ENCODE assay signal across 10 cellular contexts in the genomic region with DNA sequence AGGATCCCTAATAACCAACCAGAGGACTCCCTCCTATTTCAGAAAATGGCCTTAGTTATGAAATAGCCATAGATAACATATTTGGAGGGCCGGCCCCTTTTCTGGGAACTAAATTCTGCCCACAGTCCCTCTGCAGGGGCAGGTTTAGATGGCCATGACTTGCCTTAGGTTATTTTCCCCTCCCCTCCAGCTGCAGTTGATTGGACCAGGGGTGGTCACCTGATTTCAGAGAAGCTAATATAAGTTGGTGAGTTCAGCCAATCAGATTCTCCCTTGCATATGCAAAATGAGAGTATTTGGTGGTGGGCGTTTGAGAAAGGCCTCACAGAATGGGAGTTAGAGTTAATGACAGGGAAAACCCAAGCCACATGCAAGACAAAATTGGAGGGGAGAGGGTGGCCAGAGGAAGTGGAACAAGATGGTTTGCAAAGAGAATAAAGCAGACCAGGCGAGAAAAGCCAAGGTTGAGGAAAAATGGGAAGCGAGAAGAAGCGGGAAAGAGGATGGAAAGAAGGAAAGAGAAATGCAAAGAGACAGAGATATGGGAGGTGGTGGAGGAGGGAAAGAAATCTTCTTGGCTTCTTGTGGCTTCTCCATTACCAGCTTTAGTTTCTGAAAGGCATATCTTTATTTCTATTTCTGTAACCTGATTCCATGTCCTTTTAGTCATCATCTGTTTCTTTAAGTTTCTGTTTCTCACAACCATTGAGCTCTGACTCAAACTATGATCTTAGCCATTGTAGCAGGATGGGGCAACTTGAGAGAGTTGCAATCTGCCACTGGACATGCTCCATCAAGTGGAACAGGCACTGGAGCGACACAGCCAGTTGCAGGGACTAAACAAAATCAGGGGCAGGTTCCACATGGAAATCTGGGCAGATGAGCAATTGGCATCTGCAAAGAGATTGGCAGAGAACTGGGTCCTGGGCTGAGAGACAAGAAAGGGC.
DNase-seq lines count a peak whose midpoint lies in the region; ATAC-seq, FAIRE-seq and TF ChIP-seq lines count a peak whose summit lies in the region.
"Had no signal": no experiment of that assay in that cellular context is flagged by ENCODE, and none has a peak within 500 bp of the region (broad histone marks: within the 10 kb centered on the region; RNA-seq: fewer than 3 reads in every experiment).

No MANE protein-coding gene starts in this region.

- H3K27ac ChIP-seq in endodermal cell (ENCODE audit: low read depth, low read length) (no peak overlapping the region), left ventricle myocardium inferior (replicated peaks) (no peak overlapping the region), uterus (no peak overlapping the region)
- H3K27ac ChIP-seq: VCaP had no signal

- peaks cover 20% of the 10 kb centered on the region for H3K27me3 Mint-ChIP-seq in endodermal cell (ENCODE audit: insufficient read depth)

- WGBS in endodermal cell (ENCODE audit: insufficient coverage in 1 of 2, insufficient read length in 1 of 2), 2 experiments, result 77 to 88% methylated on average over 4 to 6 of the region's 6 CpGs

- no peaks in the 10 kb centered on the region for H3K36me3 Mint-ChIP-seq in endodermal cell (ENCODE audit: low read depth)

- peak; percentile 77 for FAIRE-seq in GM18507 (lab: Jason Lieb, UNC)

- DNase-seq in GM18507 (ENCODE audit: extremely low spot score, insufficient read length, low read depth), result peak; percentile 15
- DNase-seq in endodermal cell, result peak; percentile 22
- DNase-seq in stimulated activated naive CD4-positive, alpha-beta T cell treated with Interleukin-2 at 50 U/mL for 16 hours (lab: John Stamatoyannopoulos, UW), result no peak
- no peak for DNase-seq in left ventricle myocardium inferior
- DNase-seq in uterus, result no peak
- DNase-seq: NCI-H446 treated with DMSO at 0.1 percent for 48 hours had no signal

- ATAC-seq in GM21528 (IDR thresholded peaks at IDR 0.05; ENCODE audit: low FRiP score, unreplicated experiment), result peak; percentile 63
- peak; percentile 67 for ATAC-seq in HG03432 (IDR thresholded peaks at IDR 0.05; ENCODE audit: unreplicated experiment)
- ATAC-seq in GM19023 (IDR thresholded peaks at IDR 0.05; ENCODE audit: unreplicated experiment), result no peak

- intact Hi-C loops in left ventricle myocardium inferior (cut with micrococcal nuclease), result no loop called here
- intact Hi-C loops in uterus (cut with DNase I; ENCODE audit: low total_unique reads), result no loop called here

- H3K9ac ChIP-seq in endodermal cell (ENCODE audit: extremely low read depth, low read length, poor library complexity, severe bottlenecking), result no peak overlapping the region

- no peak for TF ChIP-seq POLR2A in uterus (IDR thresholded peaks at IDR 0.05)

- H3K4me1 ChIP-seq in endodermal cell (ENCODE audit: control insufficient read depth, insufficient read depth, low read length) (no peaks in the 10 kb centered on the region), left ventricle myocardium inferior (no peaks in the 10 kb centered on the region), uterus (no peaks in the 10 kb centered on the region)

- no peaks in the 10 kb centered on the region for H3K27me3 ChIP-seq in endodermal cell (ENCODE audit: control insufficient read depth, insufficient read depth, low read length, poor library complexity, severe bottlenecking)
- H3K27me3 ChIP-seq in left ventricle myocardium inferior (ENCODE audit: low read depth), result peaks cover 38% of the 10 kb centered on the region
- H3K27me3 ChIP-seq in uterus, result no peaks in the 10 kb centered on the region

- TF ChIP-seq CTCF in endodermal cell (conservative IDR thresholded peaks at IDR 0.05), result no peak
- TF ChIP-seq CTCF in left ventricle myocardium inferior (IDR thresholded peaks at IDR 0.05; ENCODE audit: borderline replicate concordance), result no peak
- TF ChIP-seq CTCF in uterus (IDR thresholded peaks at IDR 0.05), result no peak

- H3K27ac Mint-ChIP-seq in endodermal cell, result no peak overlapping the region

- no peaks in the 10 kb centered on the region for H3K36me3 ChIP-seq in endodermal cell (ENCODE audit: control insufficient read depth, insufficient read depth, low read length)
- H3K36me3 ChIP-seq in left ventricle myocardium inferior, result no peaks in the 10 kb centered on the region
- H3K36me3 ChIP-seq in uterus, result no peaks in the 10 kb centered on the region

- H3K4me3 ChIP-seq in endodermal cell (ENCODE audit: low read length), result no peak overlapping the region
- H3K4me3 ChIP-seq in left ventricle myocardium inferior, result no peak overlapping the region
- no peak overlapping the region for H3K4me3 ChIP-seq in uterus

- H3K9me3 ChIP-seq in endodermal cell (ENCODE audit: control insufficient read depth, low read length) (no peaks in the 10 kb centered on the region), left ventricle myocardium inferior (replicated peaks) (peaks cover 24% of the 10 kb centered on the region), uterus (no peaks in the 10 kb centered on the region)

- no peak overlapping the region for H3K4me3 Mint-ChIP-seq in endodermal cell

- H3K9me3 Mint-ChIP-seq in endodermal cell, result peaks cover 10% of the 10 kb centered on the region

- H3K4me1 Mint-ChIP-seq in endodermal cell, result peaks cover 12% of the 10 kb centered on the region

Comparison
In these comparisons a context has a peak if more than half of its experiments do, and no peak if none do; other contexts are left out.
1. DNase-seq: peak in GM18507 (single experiment) and endodermal cell (single experiment); none in stimulated activated naive CD4-positive, alpha-beta T cell treated with Interleukin-2 at 50 U/mL for 16 hours (single experiment), left ventricle myocardium inferior (single experiment) and uterus (0 of 2).